ENCODE assay signal across 1 cellular context in the genomic region with DNA sequence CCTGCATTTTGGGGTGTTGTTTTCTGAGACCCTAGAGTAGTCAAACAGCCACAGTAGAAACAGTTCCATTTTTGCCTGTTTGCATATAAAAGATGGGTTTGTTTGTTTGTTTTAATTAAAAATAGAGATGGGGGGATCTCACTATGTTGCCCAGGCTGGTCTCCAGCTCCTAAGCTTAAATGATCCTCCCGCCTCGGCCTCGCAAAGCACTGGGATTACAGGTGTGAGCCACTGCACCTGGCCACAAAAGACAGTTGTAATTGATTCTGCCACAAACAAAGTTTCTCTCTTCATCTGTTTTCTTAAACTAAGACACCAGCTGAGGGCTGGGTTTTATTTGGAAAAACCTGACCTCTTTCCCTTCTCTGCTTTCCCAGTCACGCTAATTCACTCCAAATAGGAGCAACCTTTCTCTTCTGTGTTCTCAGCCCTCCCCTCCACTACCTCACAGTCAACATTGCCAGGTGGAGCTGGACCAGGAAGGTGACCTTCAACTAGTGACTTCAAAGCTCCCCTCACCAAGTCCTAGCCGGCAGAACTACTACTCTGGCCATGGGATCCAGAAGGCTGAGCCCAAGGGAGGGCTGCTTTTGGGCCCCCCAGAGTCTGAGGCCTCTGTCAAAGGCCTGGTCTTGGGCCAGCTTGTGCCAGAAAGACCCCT.
TF ChIP-seq lines count a peak whose summit lies in the region.

No MANE protein-coding gene starts in this region.

TF ChIP-seq in HepG2, 621 proteins besides CTCF, POLR2A, EP300 and RAD21 (continued from another document and continues in another):
- peak; percentile 43; the same call in 1 of the 2 replicates for TF ChIP-seq RARA (CRISPR knock-in tag; IDR thresholded peaks at IDR 0.05)
- TF ChIP-seq ZNF800 (CRISPR knock-in tag; IDR thresholded peaks at IDR 0.05): 0 out of 2 replicates have a peak, but pooled peaks have one; percentile 38
- TF ChIP-seq ZNF367 (CRISPR knock-in tag; IDR thresholded peaks at IDR 0.05; ENCODE audit: borderline replicate concordance): no peak
- TF ChIP-seq ELK4 (CRISPR knock-in tag; IDR thresholded peaks at IDR 0.05; ENCODE audit: borderline replicate concordance): no peak
- no peak for TF ChIP-seq ZNF713 (CRISPR knock-in tag; IDR thresholded peaks at IDR 0.05)
- no peak for TF ChIP-seq JUN (CRISPR knock-in tag; IDR thresholded peaks at IDR 0.05)
- no peak for TF ChIP-seq ZNF160 (CRISPR knock-in tag; IDR thresholded peaks at IDR 0.05)
- no peak for TF ChIP-seq BHLHE40 (IDR thresholded peaks at IDR 0.05; ENCODE audit: low read length)
- no peak for TF ChIP-seq ERF (CRISPR knock-in tag; IDR thresholded peaks at IDR 0.05)
- TF ChIP-seq, protein P1, sequence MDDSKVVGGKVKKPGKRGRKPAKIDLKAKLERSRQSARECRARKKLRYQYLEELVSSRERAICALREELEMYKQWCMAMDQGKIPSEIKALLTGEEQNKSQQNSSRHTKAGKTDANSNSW (CRISPR knock-in tag; IDR thresholded peaks at IDR 0.05; ENCODE audit: borderline replicate concordance): no peak
- TF ChIP-seq, protein P2, sequence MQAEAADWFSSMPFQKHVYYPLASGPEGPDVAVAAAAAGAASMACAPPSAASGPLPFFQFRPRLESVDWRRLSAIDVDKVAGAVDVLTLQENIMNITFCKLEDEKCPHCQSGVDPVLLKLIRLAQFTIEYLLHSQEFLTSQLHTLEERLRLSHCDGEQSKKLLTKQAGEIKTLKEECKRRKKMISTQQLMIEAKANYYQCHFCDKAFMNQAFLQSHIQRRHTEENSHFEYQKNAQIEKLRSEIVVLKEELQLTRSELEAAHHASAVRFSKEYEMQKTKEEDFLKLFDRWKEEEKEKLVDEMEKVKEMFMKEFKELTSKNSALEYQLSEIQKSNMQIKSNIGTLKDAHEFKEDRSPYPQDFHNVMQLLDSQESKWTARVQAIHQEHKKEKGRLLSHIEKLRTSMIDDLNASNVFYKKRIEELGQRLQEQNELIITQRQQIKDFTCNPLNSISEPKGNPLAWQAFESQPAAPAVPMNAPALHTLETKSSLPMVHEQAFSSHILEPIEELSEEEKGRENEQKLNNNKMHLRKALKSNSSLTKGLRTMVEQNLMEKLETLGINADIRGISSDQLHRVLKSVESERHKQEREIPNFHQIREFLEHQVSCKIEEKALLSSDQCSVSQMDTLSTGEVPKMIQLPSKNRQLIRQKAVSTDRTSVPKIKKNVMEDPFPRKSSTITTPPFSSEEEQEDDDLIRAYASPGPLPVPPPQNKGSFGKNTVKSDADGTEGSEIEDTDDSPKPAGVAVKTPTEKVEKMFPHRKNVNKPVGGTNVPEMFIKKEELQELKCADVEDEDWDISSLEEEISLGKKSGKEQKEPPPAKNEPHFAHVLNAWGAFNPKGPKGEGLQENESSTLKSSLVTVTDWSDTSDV (CRISPR knock-in tag; IDR thresholded peaks at IDR 0.05): no peak
- TF ChIP-seq, protein P3, sequence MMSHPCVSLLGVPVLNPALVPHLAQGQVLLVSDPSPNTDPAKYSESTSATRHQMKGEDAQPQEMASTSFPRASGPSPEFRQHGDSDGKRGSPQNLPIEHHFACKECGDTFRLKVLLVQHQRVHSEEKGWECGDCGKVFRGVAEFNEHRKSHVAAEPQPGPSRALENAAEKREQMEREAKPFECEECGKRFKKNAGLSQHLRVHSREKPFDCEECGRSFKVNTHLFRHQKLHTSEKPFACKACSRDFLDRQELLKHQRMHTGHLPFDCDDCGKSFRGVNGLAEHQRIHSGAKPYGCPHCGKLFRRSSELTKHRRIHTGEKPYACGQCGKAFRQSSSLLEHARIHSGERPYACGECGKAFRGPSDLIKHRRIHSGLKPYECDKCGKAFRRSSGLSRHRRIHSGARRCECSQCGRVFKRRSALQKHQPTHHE (CRISPR knock-in tag; IDR thresholded peaks at IDR 0.05; ENCODE audit: borderline replicate concordance): no peak
- no peak for TF ChIP-seq SMAD9 (CRISPR knock-in tag; IDR thresholded peaks at IDR 0.05)
- no peak for TF ChIP-seq ZNF772 (CRISPR knock-in tag; IDR thresholded peaks at IDR 0.05)
- no peak for TF ChIP-seq ZNF30 (CRISPR knock-in tag; IDR thresholded peaks at IDR 0.05)
- TF ChIP-seq HOXA7 (CRISPR knock-in tag; IDR thresholded peaks at IDR 0.05): no peak
- TF ChIP-seq SP140L (CRISPR knock-in tag; IDR thresholded peaks at IDR 0.05; ENCODE audit: borderline replicate concordance): no peak
- no peak for TF ChIP-seq ZSCAN29 (CRISPR knock-in tag; conservative IDR thresholded peaks at IDR 0.05)
- TF ChIP-seq NPAS2 (CRISPR knock-in tag; IDR thresholded peaks at IDR 0.05; ENCODE audit: borderline replicate concordance): no peak
- 0 out of 2 replicates have a peak, but pooled peaks have one; percentile 19 for TF ChIP-seq MED1 (CRISPR knock-in tag; IDR thresholded peaks at IDR 0.05)
- 0 out of 2 replicates have a peak, but pooled peaks have one; percentile 4 for TF ChIP-seq EED (CRISPR knock-in tag; IDR thresholded peaks at IDR 0.05)
- TF ChIP-seq ZMAT3 (CRISPR knock-in tag; conservative IDR thresholded peaks at IDR 0.05): no peak
- peak; percentile 63; the same call in 1 of the 2 replicates for TF ChIP-seq TFAP4 (IDR thresholded peaks at IDR 0.05; ENCODE audit: borderline replicate concordance, low read depth)
- peak; percentile 35; the same call in 1 of the 2 replicates for TF ChIP-seq FOXA3 (CRISPR knock-in tag; IDR thresholded peaks at IDR 0.05)
- TF ChIP-seq ZNF317 (CRISPR knock-in tag; IDR thresholded peaks at IDR 0.05): no peak
- no peak for TF ChIP-seq ZNF564 (CRISPR knock-in tag; IDR thresholded peaks at IDR 0.05)
- no peak for TF ChIP-seq PAX8 (CRISPR knock-in tag; IDR thresholded peaks at IDR 0.05; ENCODE audit: borderline replicate concordance)
- TF ChIP-seq ZNF121 (CRISPR knock-in tag; IDR thresholded peaks at IDR 0.05): peak; percentile 84
- TF ChIP-seq, protein P4, sequence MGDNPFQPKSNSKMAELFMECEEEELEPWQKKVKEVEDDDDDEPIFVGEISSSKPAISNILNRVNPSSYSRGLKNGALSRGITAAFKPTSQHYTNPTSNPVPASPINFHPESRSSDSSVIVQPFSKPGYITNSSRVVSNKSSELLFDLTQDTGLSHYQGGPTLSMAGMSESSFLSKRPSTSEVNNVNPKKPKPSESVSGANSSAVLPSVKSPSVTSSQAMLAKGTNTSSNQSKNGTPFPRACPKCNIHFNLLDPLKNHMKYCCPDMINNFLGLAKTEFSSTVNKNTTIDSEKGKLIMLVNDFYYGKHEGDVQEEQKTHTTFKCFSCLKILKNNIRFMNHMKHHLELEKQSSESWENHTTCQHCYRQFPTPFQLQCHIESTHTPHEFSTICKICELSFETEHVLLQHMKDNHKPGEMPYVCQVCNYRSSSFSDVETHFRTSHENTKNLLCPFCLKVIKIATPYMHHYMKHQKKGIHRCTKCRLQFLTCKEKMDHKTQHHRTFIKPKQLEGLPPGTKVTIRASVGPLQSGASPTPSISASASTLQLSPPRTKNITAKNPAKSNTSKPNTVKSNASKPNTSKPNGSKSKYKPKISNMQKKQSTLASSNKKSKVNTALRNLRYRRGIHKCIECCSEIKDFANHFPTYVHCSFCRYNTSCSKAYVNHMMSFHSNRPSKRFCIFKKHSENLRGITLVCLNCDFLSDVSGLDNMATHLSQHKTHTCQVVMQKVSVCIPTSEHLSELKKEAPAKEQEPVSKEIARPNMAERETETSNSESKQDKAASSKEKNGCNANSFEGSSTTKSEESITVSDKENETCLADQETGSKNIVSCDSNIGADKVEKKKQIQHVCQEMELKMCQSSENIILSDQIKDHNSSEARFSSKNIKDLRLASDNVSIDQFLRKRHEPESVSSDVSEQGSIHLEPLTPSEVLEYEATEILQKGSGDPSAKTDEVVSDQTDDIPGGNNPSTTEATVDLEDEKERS (CRISPR knock-in tag; IDR thresholded peaks at IDR 0.05): no peak
- TF ChIP-seq MXD4 (CRISPR knock-in tag; IDR thresholded peaks at IDR 0.05): no peak
- no peak for TF ChIP-seq ZNF282 (IDR thresholded peaks at IDR 0.05; ENCODE audit: partially characterized antibody)
- TF ChIP-seq ZNF788 (CRISPR knock-in tag; IDR thresholded peaks at IDR 0.05; ENCODE audit: borderline replicate concordance): no peak
- TF ChIP-seq ZBTB2 (CRISPR knock-in tag; IDR thresholded peaks at IDR 0.05; ENCODE audit: low read depth): no peak
- TF ChIP-seq, protein P5, sequence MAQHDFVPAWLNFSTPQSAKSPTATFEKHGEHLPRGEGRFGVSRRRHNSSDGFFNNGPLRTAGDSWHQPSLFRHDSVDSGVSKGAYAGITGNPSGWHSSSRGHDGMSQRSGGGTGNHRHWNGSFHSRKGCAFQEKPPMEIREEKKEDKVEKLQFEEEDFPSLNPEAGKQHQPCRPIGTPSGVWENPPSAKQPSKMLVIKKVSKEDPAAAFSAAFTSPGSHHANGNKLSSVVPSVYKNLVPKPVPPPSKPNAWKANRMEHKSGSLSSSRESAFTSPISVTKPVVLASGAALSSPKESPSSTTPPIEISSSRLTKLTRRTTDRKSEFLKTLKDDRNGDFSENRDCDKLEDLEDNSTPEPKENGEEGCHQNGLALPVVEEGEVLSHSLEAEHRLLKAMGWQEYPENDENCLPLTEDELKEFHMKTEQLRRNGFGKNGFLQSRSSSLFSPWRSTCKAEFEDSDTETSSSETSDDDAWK (CRISPR knock-in tag; IDR thresholded peaks at IDR 0.05): no peak
- TF ChIP-seq JARID2 (CRISPR knock-in tag; IDR thresholded peaks at IDR 0.05; ENCODE audit: insufficient replicate concordance): no peak
- TF ChIP-seq SOX13 (IDR thresholded peaks at IDR 0.05): no peak
- peak in 1 of 2 experiments; percentile 22; a peak in 1 of 4 replicates for TF ChIP-seq SOX13 (CRISPR knock-in tag; conservative IDR thresholded peaks at IDR 0.05 in 1 of 2, IDR thresholded peaks at IDR 0.05 in 1 of 2)
- no peak for TF ChIP-seq ZNF510 (CRISPR knock-in tag; IDR thresholded peaks at IDR 0.05; ENCODE audit: low read depth)
- no peak for TF ChIP-seq ZNF784 (CRISPR knock-in tag; IDR thresholded peaks at IDR 0.05; ENCODE audit: borderline replicate concordance)
- no peak for TF ChIP-seq ZFP82 (CRISPR knock-in tag; IDR thresholded peaks at IDR 0.05; ENCODE audit: borderline replicate concordance)
- TF ChIP-seq ZNF3 (CRISPR knock-in tag; IDR thresholded peaks at IDR 0.05): no peak
- TF ChIP-seq ZNF430 (CRISPR knock-in tag; IDR thresholded peaks at IDR 0.05): no peak
- TF ChIP-seq ZNF674 (CRISPR knock-in tag; IDR thresholded peaks at IDR 0.05; ENCODE audit: low read depth): no peak
